ENCODE assay signal across 8 cellular contexts in the genomic region with DNA sequence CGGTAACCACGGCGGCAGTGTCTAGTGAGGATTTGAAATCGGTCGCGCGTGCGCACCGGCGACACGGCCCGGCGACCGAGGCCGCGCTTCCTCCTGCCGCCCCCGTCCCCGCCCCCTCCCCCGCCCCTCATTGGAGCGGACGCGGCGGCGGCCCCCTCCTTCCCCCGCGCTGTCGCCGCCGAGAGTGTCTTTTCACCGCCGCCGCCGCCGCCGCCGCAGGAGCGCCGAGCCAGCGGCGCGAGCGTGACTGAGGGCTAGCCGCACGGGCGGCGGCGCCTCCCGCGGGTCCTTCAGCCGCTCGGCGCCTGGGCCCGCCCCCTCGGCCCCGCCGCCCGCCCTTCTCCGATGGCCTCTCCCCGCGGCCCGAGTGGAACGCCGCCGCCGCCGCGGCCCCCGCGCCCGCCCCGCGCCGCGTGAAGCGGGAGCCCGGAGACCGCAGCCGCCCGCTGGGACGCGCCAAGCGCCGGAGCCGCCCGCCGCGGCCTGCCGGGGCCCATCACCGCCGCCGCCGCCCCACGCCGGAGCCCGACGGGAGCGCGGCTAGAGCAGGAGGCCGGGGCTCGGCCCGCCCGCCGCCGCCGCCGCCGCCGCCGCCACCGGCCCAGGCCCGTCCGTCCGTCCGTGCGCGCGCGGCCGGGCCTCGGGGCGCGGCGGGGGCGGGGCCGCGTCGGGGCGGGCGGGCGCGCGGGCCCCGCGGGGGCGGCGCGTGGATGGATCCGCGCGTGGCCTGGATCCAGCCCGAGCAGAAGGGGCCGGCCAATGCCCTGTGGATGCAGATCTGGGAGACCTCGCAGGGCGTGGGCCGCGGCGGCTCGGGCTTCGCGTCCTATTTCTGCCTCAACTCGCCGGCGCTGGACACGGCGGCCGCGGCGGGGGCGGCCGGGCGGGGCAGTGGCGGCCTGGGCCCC. TPM values are rescaled to one million over a fixed set of nuclear protein-coding genes. Genes with fewer than 3 reads are reported as not detected.
DNase-seq lines count a peak whose midpoint lies in the region; ATAC-seq and TF ChIP-seq lines count a peak whose summit lies in the region.

A gene (plus strand): TSS at position 159 of the 908 bp plus-strand sequence. CDS start 552 bp downstream, at position 711.

- CTCF ChIA-PET in CD4-positive, alpha-beta T cell (lab: Charles Lee): no interaction called here

- POLR2A ChIA-PET in CD4-positive, alpha-beta T cell (lab: Charles Lee): interaction anchor here (0.6 to 2.8 kb wide), 8 partner anchors 16 to 1291 kb away, joined by 3 to 32 read pairs (median 4); a partner anchor contains a TSS

- peak in 6 of 10 experiments; percentile 7 to 98 (median 60) for DNase-seq in CD4-positive, alpha-beta T cell
- peak; percentile 92 for DNase-seq in HuH-7 (ENCODE audit: low spot score)
- DNase-seq in activated naive CD4-positive, alpha-beta T cell treated with anti-CD3 and anti-CD28 coated beads, Interleukin-2, amount 50 U/mL, for 16 hours: peak; percentile 24
- peak; percentile 77 for DNase-seq in Right ventricle myocardium superior
- DNase-seq in DMS153 treated with DMSO at 0.1 percent for 48 hours (lab: John Stamatoyannopoulos, UW; ENCODE audit: unreplicated experiment): no peak
- DNase-seq in GDM1 (lab: John Stamatoyannopoulos, UW): no peak

- peak within 1 kb of the TSS; percentile 84 for H3K27ac ChIP-seq in CD4-positive, alpha-beta T cell (ENCODE audit: low read depth, low read length)
- peak within 1 kb of the TSS; percentile 94 for H3K27ac ChIP-seq in parathyroid adenoma

- intact Hi-C loops in CD4-positive, alpha-beta T cell (cut with DNase I, micrococcal nuclease): loop anchor here (1.0 to 10.0 kb wide), 5 partner anchors 15 to 1291 kb away; a partner anchor contains a TSS
- intact Hi-C loops in Right ventricle myocardium superior (cut with DNase I): loop anchor here (2.0 kb wide), 1 partner anchor 81 kb away; a partner anchor contains a TSS

- H3K4me2 ChIP-seq in parathyroid adenoma (ENCODE audit: low read length): peak within 1 kb of the TSS; percentile 68

- H3K36me3 ChIP-seq in parathyroid adenoma (ENCODE audit: control insufficient read depth, insufficient read depth, low read length): no peaks in the 10 kb centered on the region

- peak; percentile 1 for ATAC-seq in CD4-positive, alpha-beta T cell (ENCODE audit: poor library complexity)
- peak; percentile 8 for ATAC-seq in GM19351 (IDR thresholded peaks at IDR 0.05; ENCODE audit: unreplicated experiment)
- no peak for ATAC-seq in Right ventricle myocardium superior (ENCODE audit: poor library complexity)

- peak within 1 kb of the TSS; percentile 73 for H3K9ac ChIP-seq in parathyroid adenoma

- no peaks in the 10 kb centered on the region for H3K27me3 Mint-ChIP-seq in CD4-positive, alpha-beta T cell

- H3K4me3 Mint-ChIP-seq in CD4-positive, alpha-beta T cell: peak within 1 kb of the TSS; percentile 95

- H3K9me3 Mint-ChIP-seq in CD4-positive, alpha-beta T cell: no peaks in the 10 kb centered on the region

- no peak for TF ChIP-seq CTCF in CD4-positive, alpha-beta T cell (IDR thresholded peaks at IDR 0.05)
- TF ChIP-seq CTCF in parathyroid adenoma (IDR thresholded peaks at IDR 0.05): no peak

- H3K27me3 ChIP-seq in CD4-positive, alpha-beta T cell (ENCODE audit: control insufficient read depth, insufficient read depth, low read length): no peaks in the 10 kb centered on the region
- no peaks in the 10 kb centered on the region for H3K27me3 ChIP-seq in parathyroid adenoma (ENCODE audit: control insufficient read depth, insufficient read depth, low read length)

- peaks cover 27% of the 10 kb centered on the region for H3K36me3 Mint-ChIP-seq in CD4-positive, alpha-beta T cell (ENCODE audit: low read depth)

- H3K79me2 ChIP-seq in parathyroid adenoma: peaks cover 37% of the 10 kb centered on the region

- H3K4me1 Mint-ChIP-seq in CD4-positive, alpha-beta T cell (ENCODE audit: low read depth): peaks cover 48% of the 10 kb centered on the region

- peak within 1 kb of the TSS; percentile 78 for H3K27ac Mint-ChIP-seq in CD4-positive, alpha-beta T cell

- no peaks in the 10 kb centered on the region for H3K9me3 ChIP-seq in CD4-positive, alpha-beta T cell (ENCODE audit: control insufficient read depth, low read length)
- no peaks in the 10 kb centered on the region for H3K9me3 ChIP-seq in parathyroid adenoma (ENCODE audit: control insufficient read depth, low read length)

- H2AFZ ChIP-seq in parathyroid adenoma: peak within 1 kb of the TSS; percentile 100

- H3K4me3 ChIP-seq in parathyroid adenoma (ENCODE audit: low read depth, low read length): peak within 1 kb of the TSS; percentile 63

- H3K4me1 ChIP-seq in parathyroid adenoma: peaks cover 24% of the 10 kb centered on the region

RNA-seq across cellular contexts. Expression of the gene that starts here (rescaled TPM):
- 10 to 100 TPM; 49.2 to 51.9 TPM for total RNA-seq in CD4-positive, alpha-beta T cell
- total RNA-seq in Right ventricle myocardium superior: 10.8 TPM

Comparison
In these comparisons a context has a peak if more than half of its experiments do, and no peak if none do; other contexts are left out.
1. DNase-seq: peak in CD4-positive, alpha-beta T cell (6 of 10), HuH-7 (single experiment), activated naive CD4-positive, alpha-beta T cell treated with anti-CD3 and anti-CD28 coated beads, Interleukin-2, amount 50 U/mL, for 16 hours (single experiment) and Right ventricle myocardium superior (single experiment); none in DMS153 treated with DMSO at 0.1 percent for 48 hours (single experiment) and GDM1 (single experiment).